Comparison of ENCODE assay signal across 8 cellular contexts in genomic region chr12:2053675-2054070, GRCh38. TPM values are rescaled to one million over a fixed set of nuclear protein-coding genes. Genes with fewer than 3 reads are reported as not detected.
DNase-seq lines count a peak whose midpoint lies in the region; ATAC-seq, FAIRE-seq and TF ChIP-seq lines count a peak whose summit lies in the region.

No MANE protein-coding gene starts in this region.

- no peak overlapping the region for H3K9ac ChIP-seq in kidney (ENCODE audit: low read length in 2 of 2)

- H3K4me3 ChIP-seq in right atrium auricular region (peak overlapping the region; percentile 55 to 71), gastrocnemius medialis (peak overlapping the region; percentile 53 to 58 (median 56)), kidney (ENCODE audit: low read length in 2 of 2) (peak overlapping the region in 1 of 2 donors; percentile 60)

- FAIRE-seq in kidney (lab: Jason Lieb, UNC): no peak

- no peak for TF ChIP-seq POLR2A in gastrocnemius medialis (IDR thresholded peaks at IDR 0.05)

- no peaks in the 10 kb centered on the region for H3K27me3 ChIP-seq in right atrium auricular region
- peaks cover 50 to 55% (median 51%) of the 10 kb centered on the region in 3 donors for H3K27me3 ChIP-seq in gastrocnemius medialis

- DNase-seq in ELR (ENCODE audit: low read depth) (peak; percentile 30), SW480 (ENCODE audit: low spot score) (peak; percentile 20), right atrium auricular region (ENCODE audit: low spot score) (no peak), gastrocnemius medialis (no peak), kidney (no peak)
- DNase-seq in stimulated activated CD4-positive, alpha-beta T cell treated with anti-CD3 and anti-CD28 coated beads, Interleukin-15, amount 100 ng/mL, for 24 hours: no peak
- no peak for DNase-seq in natural killer cell treated with Interleukin-12 subunit alpha and Interleukin-12 subunit beta and Interleukin-15 and Interleukin-18, amount 100 ng/mL, for 72 hours (ENCODE audit: low spot score)
- no peak for DNase-seq in activated naive CD8-positive, alpha-beta T cell treated with anti-CD3 and anti-CD28 coated beads for 36 hours

- H3K27me3 Mint-ChIP-seq in natural killer cell treated with Interleukin-12 subunit alpha and Interleukin-12 subunit beta and Interleukin-15 and Interleukin-18, amount 100 ng/mL, for 72 hours: peaks cover 50 to 69% of the 10 kb centered on the region in 2 donors
- H3K27me3 Mint-ChIP-seq in activated naive CD8-positive, alpha-beta T cell treated with anti-CD3 and anti-CD28 coated beads for 36 hours: peaks cover 71% of the 10 kb centered on the region

- H3K4me3 Mint-ChIP-seq in natural killer cell treated with Interleukin-12 subunit alpha and Interleukin-12 subunit beta and Interleukin-15 and Interleukin-18, amount 100 ng/mL, for 72 hours: no peak overlapping the region
- H3K4me3 Mint-ChIP-seq in activated naive CD8-positive, alpha-beta T cell treated with anti-CD3 and anti-CD28 coated beads for 36 hours: no peak overlapping the region

- H3K4me1 ChIP-seq in right atrium auricular region: peaks cover 0 to 33% of the 10 kb centered on the region in 2 donors
- H3K4me1 ChIP-seq in gastrocnemius medialis: peaks cover 5 to 6% of the 10 kb centered on the region in 2 donors
- peaks cover 0 to 8% of the 10 kb centered on the region in 2 donors for H3K4me1 ChIP-seq in kidney (ENCODE audit: control insufficient read depth in 1 of 2, insufficient read depth in 1 of 2, low read depth in 1 of 2, low read length in 2 of 2)

- peaks cover 9% of the 10 kb centered on the region for H3K36me3 Mint-ChIP-seq in natural killer cell treated with Interleukin-12 subunit alpha and Interleukin-12 subunit beta and Interleukin-15 and Interleukin-18, amount 100 ng/mL, for 72 hours
- H3K36me3 Mint-ChIP-seq in activated naive CD8-positive, alpha-beta T cell treated with anti-CD3 and anti-CD28 coated beads for 36 hours: no peaks in the 10 kb centered on the region

- no peaks in the 10 kb centered on the region for H3K9me3 Mint-ChIP-seq in natural killer cell treated with Interleukin-12 subunit alpha and Interleukin-12 subunit beta and Interleukin-15 and Interleukin-18, amount 100 ng/mL, for 72 hours
- no peaks in the 10 kb centered on the region for H3K9me3 Mint-ChIP-seq in activated naive CD8-positive, alpha-beta T cell treated with anti-CD3 and anti-CD28 coated beads for 36 hours

- TF ChIP-seq CTCF in right atrium auricular region (IDR thresholded peaks at IDR 0.05) (no peak), gastrocnemius medialis (IDR thresholded peaks at IDR 0.05 in 4 of 5, conservative IDR thresholded peaks at IDR 0.05 in 1 of 5) (no peak), kidney (IDR thresholded peaks at IDR 0.05; ENCODE audit: borderline replicate concordance, extremely low read depth, insufficient read depth) (no peak)

- H3K4me1 Mint-ChIP-seq in natural killer cell treated with Interleukin-12 subunit alpha and Interleukin-12 subunit beta and Interleukin-15 and Interleukin-18, amount 100 ng/mL, for 72 hours (ENCODE audit: low read depth in 2 of 2): peaks cover 8 to 10% of the 10 kb centered on the region in 2 donors
- peaks cover 7% of the 10 kb centered on the region for H3K4me1 Mint-ChIP-seq in activated naive CD8-positive, alpha-beta T cell treated with anti-CD3 and anti-CD28 coated beads for 36 hours

- H3K27ac ChIP-seq in right atrium auricular region (peak overlapping the region; percentile 86 to 87), gastrocnemius medialis (peak overlapping the region; percentile 41 to 70 (median 56)), kidney (ENCODE audit: low read depth in 2 of 2, low read length in 2 of 2) (no peak overlapping the region)

- H3K36me3 ChIP-seq in right atrium auricular region: peaks cover 17% of the 10 kb centered on the region
- H3K36me3 ChIP-seq in gastrocnemius medialis: no peaks in the 10 kb centered on the region
- H3K36me3 ChIP-seq in kidney (ENCODE audit: control insufficient read depth in 1 of 2, insufficient read depth in 2 of 2, low read length in 2 of 2): no peaks in the 10 kb centered on the region

- H3K9me3 ChIP-seq in right atrium auricular region: no peaks in the 10 kb centered on the region
- no peaks in the 10 kb centered on the region for H3K9me3 ChIP-seq in gastrocnemius medialis
- H3K9me3 ChIP-seq in kidney (ENCODE audit: control insufficient read depth in 1 of 2, low read length in 2 of 2): no peaks in the 10 kb centered on the region

- intact Hi-C loops in gastrocnemius medialis (cut with DNase I; ENCODE audit: low total_unique reads): loop anchor here (10.0 kb wide), 1 partner anchor 211 kb away; no protein-coding TSS in a partner anchor
- intact Hi-C loops in kidney (cut with DNase I): loop anchor here (10.0 kb wide), 1 partner anchor 531 kb away; no protein-coding TSS in a partner anchor

- in situ Hi-C loops in gastrocnemius medialis (cut with MboI; ENCODE audit: low sequenced_read_pairs in 4 of 4): loop anchor here (10.0 to 25.0 kb wide), 3 partner anchors 209 to 531 kb away; no protein-coding TSS in a partner anchor

- no peak for ATAC-seq in gastrocnemius medialis
- no peak for ATAC-seq in natural killer cell treated with Interleukin-12 subunit alpha and Interleukin-12 subunit beta and Interleukin-15 and Interleukin-18, amount 100 ng/mL, for 72 hours

- H3K27ac Mint-ChIP-seq in natural killer cell treated with Interleukin-12 subunit alpha and Interleukin-12 subunit beta and Interleukin-15 and Interleukin-18, amount 100 ng/mL, for 72 hours: no peak overlapping the region
- H3K27ac Mint-ChIP-seq in activated naive CD8-positive, alpha-beta T cell treated with anti-CD3 and anti-CD28 coated beads for 36 hours: no peak overlapping the region

RNA-seq across cellular contexts. Expression of gene CACNA1C, which starts 0.9 kb away (rescaled TPM):
- total RNA-seq in right atrium auricular region (10 to 100 TPM; 83.1 to 93.6 TPM), gastrocnemius medialis (1 to 10 TPM in 2 of 4 donors, under 1 TPM in 2; 0.80 to 1.8 (median 0.91) TPM), kidney (17.4 TPM)
- 1.6 TPM for polyA plus RNA-seq in kidney (ENCODE audit: insufficient read depth, low read depth, low replicate concordance)
- total RNA-seq in natural killer cell treated with Interleukin-12 subunit alpha and Interleukin-12 subunit beta and Interleukin-15 and Interleukin-18, amount 100 ng/mL, for 72 hours: under 1 TPM in 1 of 2 donors, not detected in 1; 0.06 TPM
- total RNA-seq in activated naive CD8-positive, alpha-beta T cell treated with anti-CD3 and anti-CD28 coated beads for 36 hours: under 1 TPM; 0.02 to 0.14 TPM

RNA-seq across cellular contexts. Expression of gene DCP1B, which starts 49.4 kb away (rescaled TPM):
- total RNA-seq in right atrium auricular region (1 to 10 TPM; 5.8 to 6.2 TPM), gastrocnemius medialis (10 to 100 TPM; 11.5 to 13.5 (median 12.4) TPM), kidney (15.0 TPM)
- polyA plus RNA-seq in kidney (ENCODE audit: insufficient read depth, low read depth, low replicate concordance): 11.3 TPM
- 10 to 100 TPM; 11.3 TPM for total RNA-seq in natural killer cell treated with Interleukin-12 subunit alpha and Interleukin-12 subunit beta and Interleukin-15 and Interleukin-18, amount 100 ng/mL, for 72 hours
- 10 to 100 TPM; 12.4 to 12.8 TPM for total RNA-seq in activated naive CD8-positive, alpha-beta T cell treated with anti-CD3 and anti-CD28 coated beads for 36 hours

Comparison
In these comparisons a context has a peak if more than half of its experiments do, and no peak if none do; other contexts are left out.
1. DNase-seq: peak in ELR (single experiment) and SW480 (single experiment); none in right atrium auricular region (single experiment), gastrocnemius medialis (0 of 2), stimulated activated CD4-positive, alpha-beta T cell treated with anti-CD3 and anti-CD28 coated beads, Interleukin-15, amount 100 ng/mL, for 24 hours (single experiment), kidney (single experiment), natural killer cell treated with Interleukin-12 subunit alpha and Interleukin-12 subunit beta and Interleukin-15 and Interleukin-18, amount 100 ng/mL, for 72 hours (single experiment) and activated naive CD8-positive, alpha-beta T cell treated with anti-CD3 and anti-CD28 coated beads for 36 hours (single experiment).
2. H3K27ac ChIP-seq: peak in right atrium auricular region (2 of 2) and gastrocnemius medialis (4 of 4); none in kidney (0 of 2).